ENCODE assay signal across 8 cellular contexts in genomic region chr5:138179277-138179857, GRCh38. TPM values are rescaled to one million over a fixed set of nuclear protein-coding genes. Genes with fewer than 3 reads are reported as not detected.
A peak's percentile ranks its signal among the peaks of the same experiment; 100 is the strongest.
DNase-seq lines count a peak whose midpoint lies in the region; ATAC-seq, FAIRE-seq and TF ChIP-seq lines count a peak whose summit lies in the region.

No MANE protein-coding gene starts in this region.

- 1% methylated on average over 23 of the region's 23 CpGs for WGBS in K562 (ENCODE audit: insufficient coverage, low coverage, missing lambda C conversion rate)

- CTCF ChIA-PET in Calu3 (lab: Charles Lee) (interaction anchor here (0.5 to 1.2 kb wide), 5 partner anchors 15 to 324 kb away, joined by 3 to 8 read pairs (median 3); no protein-coding TSS in a partner anchor), K562 (lab: Yijun Ruan, JAX; ENCODE audit: low intra/inter-chr PET ratio) (interaction anchor here (0.5 to 2.2 kb wide), 5 partner anchors 42 to 325 kb away, joined by 3 to 10 read pairs (median 3); no protein-coding TSS in a partner anchor)

- no peak for TF ChIP-seq EP300 in K562 (IDR thresholded peaks at IDR 0.05; ENCODE audit: low read length)

- H3K27ac ChIP-seq in K562 (ENCODE audit: extremely low read depth, low read depth, low read length) (peak overlapping the region; percentile 99), muscle layer of colon (ENCODE audit: low read depth, low read length) (no peak overlapping the region)

- BruUV-seq in Calu3 (replicated peaks; lab: Mats Ljungman, UMichigan): TSS peak; percentile 65
- TSS peak; percentile 68 for BruUV-seq in K562 (replicated peaks; lab: Mats Ljungman, UMichigan)

- TF ChIP-seq RAD21 in K562 (CRISPR knock-in tag; conservative IDR thresholded peaks at IDR 0.05 in 1 of 2, IDR thresholded peaks at IDR 0.05 in 1 of 2): no peak

- peaks cover 24% of the 10 kb centered on the region for H3K36me3 Mint-ChIP-seq in Calu3 (ENCODE audit: insufficient read depth, unreplicated experiment)

- H3K27me3 ChIP-seq in K562 (ENCODE audit: control insufficient read depth in 2 of 2, insufficient read depth in 2 of 2, low read length in 2 of 2) (no peaks in the 10 kb centered on the region), muscle layer of colon (ENCODE audit: control insufficient read depth in 1 of 2, insufficient read depth in 2 of 2, low read length in 2 of 2) (no peaks in the 10 kb centered on the region)

- POLR2A ChIA-PET in K562 (lab: Yijun Ruan, JAX): interaction anchor here (0.6 to 4.6 kb wide), 26 partner anchors 9 to 1561 kb away, joined by 3 to 34 read pairs (median 3); partner anchors contain the start of genes CDC23 and FAM53C

- no peak; the same call in 1 of the 2 replicates for TF ChIP-seq POLR2A in K562 (conservative IDR thresholded peaks at IDR 0.05)

- H3K4me3 Mint-ChIP-seq in Calu3 (ENCODE audit: low read depth, unreplicated experiment): no peak overlapping the region

- H3K27ac Mint-ChIP-seq in Calu3 (ENCODE audit: unreplicated experiment): no peak overlapping the region

- H3K9me3 Mint-ChIP-seq in Calu3 (ENCODE audit: low read depth, unreplicated experiment): no peaks in the 10 kb centered on the region

- ATAC-seq in K562 (peak; percentile 18), left colon (no peak), GM21360 (IDR thresholded peaks at IDR 0.05; ENCODE audit: unreplicated experiment) (no peak)

- H3K36me3 ChIP-seq in K562 (ENCODE audit: control insufficient read depth, insufficient read depth, low read length) (peaks cover 60% of the 10 kb centered on the region), muscle layer of colon (ENCODE audit: insufficient read depth, low read length) (peaks cover 11% of the 10 kb centered on the region)

- H3K9me3 ChIP-seq in K562 (replicated peaks; ENCODE audit: control insufficient read depth, insufficient read depth, low read depth, low read length) (no peaks in the 10 kb centered on the region), muscle layer of colon (ENCODE audit: low read length) (no peaks in the 10 kb centered on the region)

- FAIRE-seq in K562 (lab: Jason Lieb, UNC): no peak

- H2AFZ ChIP-seq in K562 (ENCODE audit: low read depth, low read length): peak overlapping the region; percentile 99

- no peaks in the 10 kb centered on the region for H3K27me3 Mint-ChIP-seq in Calu3 (ENCODE audit: unreplicated experiment)

- H3K4me2 ChIP-seq in K562 (ENCODE audit: insufficient read depth, low read length): peak overlapping the region; percentile 95

- TF ChIP-seq CTCF in Calu3 (IDR thresholded peaks at IDR 0.05; ENCODE audit: unreplicated experiment) (no peak), K562 (IDR thresholded peaks at IDR 0.05 in 2 of 3, conservative IDR thresholded peaks at IDR 0.05 in 1 of 3; ENCODE audit: insufficient read depth in 2 of 3, low read depth in 1 of 3, low read length in 3 of 3) (no peak)

- DNase-seq in Calu3 (peak; percentile 11), HT-29 (ENCODE audit: low spot score) (peak; percentile 35), K562 (ENCODE audit: extremely low read depth in 1 of 4, low spot score in 3 of 4) (peak in 2 of 4 experiments; percentile 22 to 34), NCI-H1105 (lab: John Stamatoyannopoulos, UW) (no peak), left colon (no peak), UCSD-AML1 (lab: John Stamatoyannopoulos, UW; ENCODE audit: unreplicated experiment) (no peak)

- intact Hi-C loops in Calu3 (cut with micrococcal nuclease; ENCODE audit: unreplicated experiment): no loop called here
- intact Hi-C loops in K562 (cut with micrococcal nuclease): no loop called here
- intact Hi-C loops in left colon (cut with DNase I, micrococcal nuclease): loop anchor here in 1 of 2 donors (5.0 kb wide), 1 partner anchor 33 kb away; the partner anchor contains the start of gene CDC23

- no peaks in the 10 kb centered on the region for H3K9me1 ChIP-seq in K562 (ENCODE audit: control insufficient read depth, insufficient read depth, low read length)

- H3K4me1 Mint-ChIP-seq in Calu3 (ENCODE audit: low read depth, unreplicated experiment): no peaks in the 10 kb centered on the region

- peaks cover 53% of the 10 kb centered on the region for H3K79me2 ChIP-seq in K562 (ENCODE audit: control insufficient read depth, insufficient read depth, low read length)

- H3K4me1 ChIP-seq in K562 (replicated peaks in 1 of 2; ENCODE audit: control insufficient read depth in 2 of 2, insufficient read depth in 2 of 2, low read length in 2 of 2) (peaks cover 0 to 5% of the 10 kb centered on the region in 2 experiments; a peak in 1 of 5 replicates), muscle layer of colon (ENCODE audit: insufficient read depth, low read length) (peaks cover 14% of the 10 kb centered on the region)

- H3K4me3 ChIP-seq in K562 (peak overlapping the region; percentile 63), muscle layer of colon (ENCODE audit: low read depth in 1 of 2, low read length in 2 of 2) (peak overlapping the region; percentile 12 to 97)

- in situ Hi-C loops in K562 (cut with MboI): loop anchor here (25.0 kb wide), 1 partner anchor 233 kb away; no protein-coding TSS in a partner anchor

- H4K20me1 ChIP-seq in K562 (replicated peaks; ENCODE audit: control insufficient read depth, insufficient read depth, low read length): no peaks in the 10 kb centered on the region

- H3K9ac ChIP-seq in K562 (ENCODE audit: insufficient read depth in 1 of 2, low read depth in 2 of 2, low read length in 2 of 2) (peak overlapping the region; percentile 90 to 97), muscle layer of colon (ENCODE audit: low read length) (no peak overlapping the region)

RNA-seq across cellular contexts. Expression of gene KIF20A, which starts 0.5 kb away (rescaled TPM):
- total RNA-seq in Calu3 (2022) (52.6 and 68.9 TPM in 2 replicates), K562 (2014; rRNA removed) (40.8 and 44.9 TPM in 2 replicates), K562 (2014; rRNA removed; fragmentation: Illumina TruSeq; extraction: Trizol) (61.2 and 63.1 TPM in 2 replicates), K562 (2015; rRNA removed; fragmentation: Illumina TruSeq; extraction: Trizol) (51.9 and 55.5 TPM in 2 replicates), K562 (2021) (49.0 and 52.6 TPM in 2 replicates), left colon (1 to 10 TPM; 4.0 to 6.5 TPM)
- 32.7 and 36.8 TPM in 2 replicates for total RNA-seq in HT-29 (2014; rRNA removed; shearing (Covaris generic))
- total RNA-seq in K562 (2011; cell fraction: chromatin; rRNA removed; ENCODE audit: low replicate concordance): 122 and 137 TPM in 2 replicates
- total RNA-seq in K562 (2011; cell fraction: nucleolus; rRNA removed): 95.4 and 97.0 TPM in 2 replicates
- total RNA-seq in K562 (2011; cell fraction: nucleoplasm; rRNA removed): 81.0 and 82.0 TPM in 2 replicates
- polyA plus RNA-seq in K562 (2011; rRNA removed) (53.9 and 57.0 TPM in 2 replicates), K562 (2014; fragmentation: Illumina TruSeq; extraction: Trizol) (52.3 and 59.6 TPM in 2 replicates), K562 (2014; fragmentation: Nextera tagmentation; extraction: Ambion mirVana) (10 to 100 TPM; 39.8 to 58.7 TPM), K562 (2014; rRNA removed) (36.8 and 39.6 TPM in 2 replicates)
- polyA plus RNA-seq in K562 (2011; cell fraction: cytosol; rRNA removed): 31.9 and 42.7 TPM in 2 replicates
- 94.3 and 132 TPM in 2 replicates for polyA plus RNA-seq in K562 (2011; cell fraction: nucleus; rRNA removed)
- 28.5 and 32.7 TPM in 2 replicates for polyA plus RNA-seq in K562 (2012)
- 126 and 142 TPM in 2 replicates for polyA minus RNA-seq in K562 (2011; rRNA and poly(A)+ RNA removed)
- 49.5 and 58.0 TPM in 2 replicates for polyA minus RNA-seq in K562 (2011; cell fraction: cytosol; rRNA and poly(A)+ RNA removed)
- polyA minus RNA-seq in K562 (2011; cell fraction: nucleus; rRNA and poly(A)+ RNA removed): 73.5 and 136 TPM in 2 replicates

RNA-seq across cellular contexts. Expression of gene BRD8, which starts 0.9 kb away (rescaled TPM):
- 120 and 124 TPM in 2 replicates for total RNA-seq in Calu3 (2022)
- total RNA-seq in HT-29 (2014; rRNA removed; shearing (Covaris generic)): 34.7 and 44.4 TPM in 2 replicates
- total RNA-seq in K562 (2011; cell fraction: chromatin; rRNA removed; ENCODE audit: low replicate concordance): 262 and 465 TPM in 2 replicates
- 139 and 153 TPM in 2 replicates for total RNA-seq in K562 (2011; cell fraction: nucleolus; rRNA removed)
- 257 and 290 TPM in 2 replicates for total RNA-seq in K562 (2011; cell fraction: nucleoplasm; rRNA removed)
- total RNA-seq in K562 (2014; rRNA removed): 53.9 and 54.6 TPM in 2 replicates
- total RNA-seq in K562 (2014; rRNA removed; fragmentation: Illumina TruSeq; extraction: Trizol): 71.2 and 85.6 TPM in 2 replicates
- total RNA-seq in K562 (2015; rRNA removed; fragmentation: Illumina TruSeq; extraction: Trizol): 55.2 and 57.1 TPM in 2 replicates
- total RNA-seq in K562 (2021): 65.7 and 74.1 TPM in 2 replicates
- 163 and 175 TPM in 2 replicates for polyA plus RNA-seq in K562 (2011; rRNA removed)
- polyA plus RNA-seq in K562 (2011; cell fraction: cytosol; rRNA removed): 43.2 and 73.7 TPM in 2 replicates
- 342 and 416 TPM in 2 replicates for polyA plus RNA-seq in K562 (2011; cell fraction: nucleus; rRNA removed)
- polyA plus RNA-seq in K562 (2012): 62.7 and 76.2 TPM in 2 replicates
- polyA plus RNA-seq in K562 (2014; fragmentation: Illumina TruSeq; extraction: Trizol): 87.9 and 88.4 TPM in 2 replicates
- polyA plus RNA-seq in K562 (2014; fragmentation: Nextera tagmentation; extraction: Ambion mirVana): 100 to 1,000 TPM in 1 of 2 experiments, 10 to 100 TPM in 1; 89.5 to 141 TPM
- polyA plus RNA-seq in K562 (2014; rRNA removed): 76.8 and 87.0 TPM in 2 replicates
- 110 and 130 TPM in 2 replicates for polyA minus RNA-seq in K562 (2011; rRNA and poly(A)+ RNA removed)
- 22.6 and 38.0 TPM in 2 replicates for polyA minus RNA-seq in K562 (2011; cell fraction: cytosol; rRNA and poly(A)+ RNA removed)
- 75.5 and 117 TPM in 2 replicates for polyA minus RNA-seq in K562 (2011; cell fraction: nucleus; rRNA and poly(A)+ RNA removed)
- 10 to 100 TPM; 29.6 to 33.8 TPM for total RNA-seq in left colon

RNA-seq across cellular contexts. Expression of gene CDC23, which starts 33.8 kb away (rescaled TPM):
- total RNA-seq in Calu3 (2022): 45.8 and 46.9 TPM in 2 replicates
- 7.3 and 11.5 TPM in 2 replicates for total RNA-seq in HT-29 (2014; rRNA removed; shearing (Covaris generic))
- 54.9 and 94.0 TPM in 2 replicates for total RNA-seq in K562 (2011; cell fraction: chromatin; rRNA removed; ENCODE audit: low replicate concordance)
- 43.7 and 49.0 TPM in 2 replicates for total RNA-seq in K562 (2011; cell fraction: nucleolus; rRNA removed)
- total RNA-seq in K562 (2011; cell fraction: nucleoplasm; rRNA removed): 44.3 and 54.0 TPM in 2 replicates
- total RNA-seq in K562 (2014; rRNA removed): 34.5 and 44.1 TPM in 2 replicates
- total RNA-seq in K562 (2014; rRNA removed; fragmentation: Illumina TruSeq; extraction: Trizol): 65.5 and 70.7 TPM in 2 replicates
- 54.8 and 58.4 TPM in 2 replicates for total RNA-seq in K562 (2015; rRNA removed; fragmentation: Illumina TruSeq; extraction: Trizol)
- 53.0 and 63.2 TPM in 2 replicates for total RNA-seq in K562 (2021)
- 88.2 and 103 TPM in 2 replicates for polyA plus RNA-seq in K562 (2011; rRNA removed)
- 37.5 and 60.2 TPM in 2 replicates for polyA plus RNA-seq in K562 (2011; cell fraction: cytosol; rRNA removed)
- 72.5 and 118 TPM in 2 replicates for polyA plus RNA-seq in K562 (2011; cell fraction: nucleus; rRNA removed)
- 35.6 and 40.4 TPM in 2 replicates for polyA plus RNA-seq in K562 (2012)
- 64.9 and 77.9 TPM in 2 replicates for polyA plus RNA-seq in K562 (2014; fragmentation: Illumina TruSeq; extraction: Trizol)
- polyA plus RNA-seq in K562 (2014; fragmentation: Nextera tagmentation; extraction: Ambion mirVana): 100 to 1,000 TPM; 123 to 157 TPM
- 56.1 and 58.0 TPM in 2 replicates for polyA plus RNA-seq in K562 (2014; rRNA removed)
- 62.2 and 66.4 TPM in 2 replicates for polyA minus RNA-seq in K562 (2011; rRNA and poly(A)+ RNA removed)
- 18.3 and 26.3 TPM in 2 replicates for polyA minus RNA-seq in K562 (2011; cell fraction: cytosol; rRNA and poly(A)+ RNA removed)
- 49.7 and 57.3 TPM in 2 replicates for polyA minus RNA-seq in K562 (2011; cell fraction: nucleus; rRNA and poly(A)+ RNA removed)
- 10 to 100 TPM; 13.9 to 14.9 TPM for total RNA-seq in left colon

RNA-seq across cellular contexts. Expression of gene NME5, which starts 40.1 kb away (rescaled TPM):
- total RNA-seq in Calu3 (2022) (3.9 and 4.0 TPM in 2 replicates), K562 (2014; rRNA removed) (not detected in 2 replicates), K562 (2014; rRNA removed; fragmentation: Illumina TruSeq; extraction: Trizol) (not detected in 2 replicates), K562 (2015; rRNA removed; fragmentation: Illumina TruSeq; extraction: Trizol) (not detected in 2 replicates), K562 (2021) (not detected in 2 replicates), left colon (1 to 10 TPM in 1 of 2 donors, under 1 TPM in 1; 0.75 to 1.0 TPM)
- not detected in 2 replicates for total RNA-seq in HT-29 (2014; rRNA removed; shearing (Covaris generic))
- total RNA-seq in K562 (2011; cell fraction: chromatin; rRNA removed; ENCODE audit: low replicate concordance): not detected in 2 replicates
- not detected in 2 replicates for total RNA-seq in K562 (2011; cell fraction: nucleolus; rRNA removed)
- total RNA-seq in K562 (2011; cell fraction: nucleoplasm; rRNA removed): not detected in 2 replicates
- polyA plus RNA-seq in K562 (2011; rRNA removed) (not detected in 2 replicates), K562 (2014; fragmentation: Illumina TruSeq; extraction: Trizol) (not detected in 2 replicates), K562 (2014; fragmentation: Nextera tagmentation; extraction: Ambion mirVana) (not detected), K562 (2014; rRNA removed) (not detected in 2 replicates)
- not detected in 2 replicates for polyA plus RNA-seq in K562 (2011; cell fraction: cytosol; rRNA removed)
- not detected in 2 replicates for polyA plus RNA-seq in K562 (2011; cell fraction: nucleus; rRNA removed)
- not detected in 2 replicates for polyA plus RNA-seq in K562 (2012)
- polyA minus RNA-seq in K562 (2011; rRNA and poly(A)+ RNA removed): not detected in 2 replicates
- polyA minus RNA-seq in K562 (2011; cell fraction: cytosol; rRNA and poly(A)+ RNA removed): not detected in 2 replicates
- polyA minus RNA-seq in K562 (2011; cell fraction: nucleus; rRNA and poly(A)+ RNA removed): not detected in 2 replicates

Comparison
In these comparisons a context has a peak if more than half of its experiments do, and no peak if none do; other contexts are left out.
1. DNase-seq: peak in Calu3 (single experiment) and HT-29 (single experiment); none in NCI-H1105 (single experiment), left colon (0 of 2) and UCSD-AML1 (single experiment).